1 cellular context compared by ENCODE assay signal in genomic region chr19:14553042-14553938, GRCh38.
TF ChIP-seq lines count a peak whose summit lies in the region.

No MANE protein-coding gene starts in this region.

TF ChIP-seq in HCT116, 20 proteins besides CTCF, POLR2A, EP300 and RAD21 (continued from another document):
- TF ChIP-seq ATF3 (IDR thresholded peaks at IDR 0.05) (no peak), EGR1 (IDR thresholded peaks at IDR 0.05; ENCODE audit: low read depth) (no peak), SP1 (IDR thresholded peaks at IDR 0.05; ENCODE audit: low read depth) (no peak), YY1 (IDR thresholded peaks at IDR 0.05; ENCODE audit: extremely low read depth, insufficient replicate concordance, low read depth, low read length) (no peak), ZNF274 (IDR thresholded peaks at IDR 0.05; ENCODE audit: low read depth, low read length) (no peak), ELF1 (IDR thresholded peaks at IDR 0.05; ENCODE audit: borderline replicate concordance, low read depth) (no peak), CEBPB (IDR thresholded peaks at IDR 0.05; ENCODE audit: low read depth) (no peak), POLR2AphosphoS5 (IDR thresholded peaks at IDR 0.05; ENCODE audit: low read depth, low read length) (no peak), TCF7L2 (IDR thresholded peaks at IDR 0.05; ENCODE audit: borderline replicate concordance, extremely low read depth, insufficient read depth, insufficient read length) (no peak), ZBTB33 (IDR thresholded peaks at IDR 0.05; ENCODE audit: extremely low read depth, insufficient replicate concordance, low read length) (no peak), SRF (IDR thresholded peaks at IDR 0.05; ENCODE audit: low read depth) (no peak), EZH2phosphoT487 (IDR thresholded peaks at IDR 0.05; ENCODE audit: borderline replicate concordance) (no peak), FOSL1 (IDR thresholded peaks at IDR 0.05; ENCODE audit: low read depth) (no peak)
TF ChIP-seq in HCT116: peak in this region for 0.
